9 cellular contexts compared by ENCODE assay signal in the genomic region with DNA sequence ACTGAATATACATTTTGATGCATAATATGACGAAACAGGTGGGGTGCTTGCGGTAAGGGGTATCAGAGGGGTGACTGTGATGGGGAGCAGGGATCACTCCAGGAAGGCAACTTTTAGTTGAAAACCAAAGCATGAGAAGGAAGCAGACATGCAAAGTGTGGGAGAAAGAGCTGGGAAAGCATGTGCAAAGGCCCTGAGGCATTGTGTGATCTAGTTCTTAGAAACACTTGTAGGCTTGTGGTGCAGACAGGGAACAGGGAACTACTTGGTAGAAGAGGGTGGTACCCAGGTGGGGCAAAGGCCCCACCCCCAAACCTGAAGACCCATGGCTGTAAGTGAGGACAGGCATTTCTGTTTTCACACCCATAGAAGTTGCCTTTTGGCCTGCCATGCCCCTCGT.
"Had no signal": no experiment of that assay in that cellular context is flagged by ENCODE, and none has a peak within 500 bp of the region (broad histone marks: within the 10 kb centered on the region; RNA-seq: fewer than 3 reads in every experiment).

No MANE protein-coding gene starts in this region.

- H3K4me3 Mint-ChIP-seq: GM23338, H9, HFFc6, IgD-negative memory B cell had no signal

- H3K9me3 Mint-ChIP-seq: GM23338 had no signal

- H3K4me1 Mint-ChIP-seq: IgD-negative memory B cell had no signal

- H3K27me3 Mint-ChIP-seq: IgD-negative memory B cell had no signal

- H3K27ac Mint-ChIP-seq: GM23338, H9, HFFc6 had no signal

- H3K4me2 ChIP-seq: GM23338 had no signal

- H3K27ac ChIP-seq: HL-60 had no signal

- ATAC-seq: GM23338, HepG2 had no signal

- DNase-seq: H9, HCEC 1CT, HFFc6, KG1 had no signal

- H2AFZ ChIP-seq: GM23338 had no signal

- FAIRE-seq: H54, HepG2 had no signal

- H3K4me3 ChIP-seq: GM23338 had no signal
